In the genomic region with DNA sequence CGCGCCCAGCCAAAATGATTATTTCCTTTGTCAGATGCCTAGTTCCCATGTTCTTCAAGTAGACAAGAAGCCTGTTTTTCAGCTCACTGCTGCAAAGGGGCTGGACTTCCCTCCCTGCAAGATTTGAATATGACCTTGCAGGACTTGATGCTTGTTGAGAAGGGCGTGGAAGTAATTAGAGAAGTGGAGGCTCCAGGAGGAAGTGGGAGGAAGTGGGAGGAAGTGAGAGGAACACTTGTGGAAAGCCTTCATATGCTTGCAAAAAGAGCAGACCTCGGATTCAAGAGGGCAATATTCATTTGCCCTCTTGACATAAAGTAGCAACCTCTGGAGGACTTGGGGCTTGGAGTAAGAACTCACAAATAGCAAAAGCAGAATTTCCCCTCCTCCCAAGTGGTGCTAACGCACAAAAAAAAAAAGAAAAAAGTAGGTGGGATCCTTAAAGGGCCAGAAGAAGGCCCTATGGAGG, we compare ENCODE assay signal across 9 cellular contexts.
DNase-seq lines count a peak whose midpoint lies in the region; ATAC-seq, FAIRE-seq and TF ChIP-seq lines count a peak whose summit lies in the region.
"Had no signal": no experiment of that assay in that cellular context is flagged by ENCODE, and none has a peak within 500 bp of the region (broad histone marks: within the 10 kb centered on the region; RNA-seq: fewer than 3 reads in every experiment).

No MANE protein-coding gene starts in this region.

- H3K4me3 Mint-ChIP-seq in activated T-cell treated with anti-CD3 and anti-CD28 coated beads, Interleukin-2, amount 50 U/mL, for 24 hours = no peak overlapping the region

- peak; percentile 59 for FAIRE-seq in GM18507 (lab: Jason Lieb, UNC)

- no peaks in the 10 kb centered on the region for H3K36me3 Mint-ChIP-seq in activated T-cell treated with anti-CD3 and anti-CD28 coated beads, Interleukin-2, amount 50 U/mL, for 24 hours (ENCODE audit: low read depth)

- H3K4me1 Mint-ChIP-seq in activated T-cell treated with anti-CD3 and anti-CD28 coated beads, Interleukin-2, amount 50 U/mL, for 24 hours (ENCODE audit: low read depth) = peaks cover 15% of the 10 kb centered on the region

- H3K4me3 ChIP-seq in fibroblast of pulmonary artery (replicated peaks; ENCODE audit: low read depth, low read length) = no peak overlapping the region

- no peak for TF ChIP-seq CTCF in fibroblast of pulmonary artery (IDR thresholded peaks at IDR 0.05; ENCODE audit: low read length, missing control alignments)

- no peak overlapping the region for H3K27ac Mint-ChIP-seq in activated T-cell treated with anti-CD3 and anti-CD28 coated beads, Interleukin-2, amount 50 U/mL, for 24 hours

- no peaks in the 10 kb centered on the region for H3K9me3 Mint-ChIP-seq in activated T-cell treated with anti-CD3 and anti-CD28 coated beads, Interleukin-2, amount 50 U/mL, for 24 hours

- DNase-seq in GM18507 (ENCODE audit: extremely low spot score, insufficient read length, low read depth) (no peak), NOMO-1 treated with dmso at 0.1 percent for 144 hours (lab: John Stamatoyannopoulos, UW; ENCODE audit: unreplicated experiment) (peak; percentile 81), fibroblast of pulmonary artery (ENCODE audit: low read depth) (peak; percentile 20), pons (ENCODE audit: low spot score) (peak; percentile 86)
- no peak for DNase-seq in activated T-cell treated with anti-CD3 and anti-CD28 coated beads, Interleukin-2, amount 50 U/mL, for 24 hours
- no peak for DNase-seq in stimulated activated CD4-positive, alpha-beta T cell treated with anti-CD3 and anti-CD28 coated beads, Interleukin-2, amount 100 ng/mL, for 48 hours
- DNase-seq: IMR-90 had no signal

- no peaks in the 10 kb centered on the region for H3K27me3 Mint-ChIP-seq in activated T-cell treated with anti-CD3 and anti-CD28 coated beads, Interleukin-2, amount 50 U/mL, for 24 hours

- ATAC-seq in GM18502 (IDR thresholded peaks at IDR 0.05; ENCODE audit: poor library complexity, unreplicated experiment) = no peak
- ATAC-seq in HG03135 (IDR thresholded peaks at IDR 0.05; ENCODE audit: unreplicated experiment) = no peak

Comparison
In these comparisons a context has a peak if more than half of its experiments do, and no peak if none do; other contexts are left out.
1. DNase-seq: peak in NOMO-1 treated with dmso at 0.1 percent for 144 hours (single experiment), fibroblast of pulmonary artery (single experiment) and pons (single experiment); none in GM18507 (single experiment), activated T-cell treated with anti-CD3 and anti-CD28 coated beads, Interleukin-2, amount 50 U/mL, for 24 hours (single experiment) and stimulated activated CD4-positive, alpha-beta T cell treated with anti-CD3 and anti-CD28 coated beads, Interleukin-2, amount 100 ng/mL, for 48 hours (0 of 2).